In genomic region chr11:128297111-128297651, GRCh38 we compare ENCODE assay signal across 9 cellular contexts.
DNase-seq lines count a peak whose midpoint lies in the region; TF ChIP-seq lines count a peak whose summit lies in the region.
"Had no signal": no experiment of that assay in that cellular context is flagged by ENCODE, and none has a peak within 500 bp of the region (broad histone marks: within the 10 kb centered on the region; RNA-seq: fewer than 3 reads in every experiment).

No MANE protein-coding gene starts in this region.

- H3K27ac Mint-ChIP-seq in activated CD4-positive, alpha-beta T cell treated with anti-CD3 and anti-CD28 coated beads, Interleukin-2, amount 10 ng/mL, durations not matched to agents 7 days and 5 days, result peak overlapping the region; percentile 89
- peak overlapping the region; percentile 93 for H3K27ac Mint-ChIP-seq in activated naive CD4-positive, alpha-beta T cell treated with anti-CD3 and anti-CD28 coated beads, Interleukin-2, amount 50 U/mL, for 24 hours

- H3K4me3 ChIP-seq in spleen (no peak overlapping the region), testis (no peak overlapping the region)

- intact Hi-C loops in spleen (cut with DNase I; ENCODE audit: low total_unique reads), result no loop called here
- intact Hi-C loops in testis (cut with DNase I; ENCODE audit: low total_unique reads), result no loop called here

- TF ChIP-seq CTCF in spleen (IDR thresholded peaks at IDR 0.05 in 8 of 11, conservative IDR thresholded peaks at IDR 0.05 in 3 of 11) (no peak), GM20000 (IDR thresholded peaks at IDR 0.05; ENCODE audit: extremely low read depth, missing control alignments) (no peak), testis (IDR thresholded peaks at IDR 0.05) (no peak)

- H3K36me3 Mint-ChIP-seq in activated CD4-positive, alpha-beta T cell treated with anti-CD3 and anti-CD28 coated beads, Interleukin-2, amount 10 ng/mL, durations not matched to agents 7 days and 5 days (ENCODE audit: low read depth), result peaks cover 53% of the 10 kb centered on the region
- peaks cover 4% of the 10 kb centered on the region for H3K36me3 Mint-ChIP-seq in activated naive CD4-positive, alpha-beta T cell treated with anti-CD3 and anti-CD28 coated beads, Interleukin-2, amount 50 U/mL, for 24 hours

- TF ChIP-seq POLR2A in spleen (IDR thresholded peaks at IDR 0.05) (no peak), testis (IDR thresholded peaks at IDR 0.05) (no peak)

- no peaks in the 10 kb centered on the region for H3K27me3 Mint-ChIP-seq in activated CD4-positive, alpha-beta T cell treated with anti-CD3 and anti-CD28 coated beads, Interleukin-2, amount 10 ng/mL, durations not matched to agents 7 days and 5 days
- H3K27me3 Mint-ChIP-seq in activated naive CD4-positive, alpha-beta T cell treated with anti-CD3 and anti-CD28 coated beads, Interleukin-2, amount 50 U/mL, for 24 hours, result no peaks in the 10 kb centered on the region

- H3K9me3 ChIP-seq in spleen (no peaks in the 10 kb centered on the region), testis (no peaks in the 10 kb centered on the region)

- H3K27me3 ChIP-seq in spleen (replicated peaks in 1 of 7) (no peaks in the 10 kb centered on the region), testis (no peaks in the 10 kb centered on the region)

- 68 to 85% (median 69%) methylated on average over 4 of the region's 4 CpGs for WGBS in spleen, 5 donors
- WGBS in testis, 2 donors, result 80 to 84% methylated on average over 4 of the region's 4 CpGs

- H3K27ac ChIP-seq in spleen (peak overlapping the region in 7 of 8 donors; percentile 1 to 90 (median 78)), testis (no peak overlapping the region)

- H3K4me1 ChIP-seq in spleen (peaks cover 36 to 100% (median 57%) of the 10 kb centered on the region in 6 donors), testis (no peaks in the 10 kb centered on the region)

- H3K36me3 ChIP-seq in spleen (no peaks in the 10 kb centered on the region), testis (ENCODE audit: low read depth, missing control alignments) (no peaks in the 10 kb centered on the region)

- H3K4me1 Mint-ChIP-seq in activated CD4-positive, alpha-beta T cell treated with anti-CD3 and anti-CD28 coated beads, Interleukin-2, amount 10 ng/mL, durations not matched to agents 7 days and 5 days, result peaks cover 86% of the 10 kb centered on the region
- peaks cover 98% of the 10 kb centered on the region for H3K4me1 Mint-ChIP-seq in activated naive CD4-positive, alpha-beta T cell treated with anti-CD3 and anti-CD28 coated beads, Interleukin-2, amount 50 U/mL, for 24 hours

- CTCF ChIA-PET in activated CD4-positive, alpha-beta T cell treated with anti-CD3 and anti-CD28 coated beads, Interleukin-2, amount 10 ng/mL, durations not matched to agents 7 days and 5 days (lab: Charles Lee), result interaction anchor here (0.9 to 11.5 kb wide), 4 partner anchors 23 to 333 kb away, joined by 3 to 125 read pairs (median 6); no protein-coding TSS in a partner anchor

- POLR2A ChIA-PET in activated CD4-positive, alpha-beta T cell treated with anti-CD3 and anti-CD28 coated beads, Interleukin-2, amount 10 ng/mL, durations not matched to agents 7 days and 5 days (lab: Charles Lee), result interaction anchor here (1.4 kb wide), 1 partner anchor 214 kb away, joined by 3 read pairs; no protein-coding TSS in a partner anchor

- peaks cover 13% of the 10 kb centered on the region for H3K9me3 Mint-ChIP-seq in activated CD4-positive, alpha-beta T cell treated with anti-CD3 and anti-CD28 coated beads, Interleukin-2, amount 10 ng/mL, durations not matched to agents 7 days and 5 days
- no peaks in the 10 kb centered on the region for H3K9me3 Mint-ChIP-seq in activated naive CD4-positive, alpha-beta T cell treated with anti-CD3 and anti-CD28 coated beads, Interleukin-2, amount 50 U/mL, for 24 hours

- peak; percentile 39 for DNase-seq in activated CD4-positive, alpha-beta T cell treated with anti-CD3 and anti-CD28 coated beads, Interleukin-2, amount 10 ng/mL, durations not matched to agents 7 days and 5 days
- DNase-seq in activated CD4-positive, alpha-beta T cell treated with anti-CD3 and anti-CD28 coated beads, Interleukin-2, amount 50 U/mL, for 4 hours, result no peak
- DNase-seq in NCI-H2029 treated with DMSO at 0.1 percent for 48 hours (lab: John Stamatoyannopoulos, UW) (peak; percentile 73), spleen (no peak), NCI-H446 (lab: John Stamatoyannopoulos, UW) (no peak), GM20000 (ENCODE audit: low spot score) (no peak), testis (no peak)
- DNase-seq: activated effector memory CD4-positive, alpha-beta T cell treated with anti-CD3 and anti-CD28 coated beads, Interleukin-2, amount 50 U/mL, for 16 hours had no signal

- H3K4me3 Mint-ChIP-seq in activated CD4-positive, alpha-beta T cell treated with anti-CD3 and anti-CD28 coated beads, Interleukin-2, amount 10 ng/mL, durations not matched to agents 7 days and 5 days, result no peak overlapping the region
- H3K4me3 Mint-ChIP-seq in activated naive CD4-positive, alpha-beta T cell treated with anti-CD3 and anti-CD28 coated beads, Interleukin-2, amount 50 U/mL, for 24 hours, result peak overlapping the region; percentile 15

Comparison
In these comparisons a context has a peak if more than half of its experiments do, and no peak if none do; other contexts are left out.
1. DNase-seq: peak in activated CD4-positive, alpha-beta T cell treated with anti-CD3 and anti-CD28 coated beads, Interleukin-2, amount 10 ng/mL, durations not matched to agents 7 days and 5 days (single experiment) and NCI-H2029 treated with DMSO at 0.1 percent for 48 hours (single experiment); none in activated CD4-positive, alpha-beta T cell treated with anti-CD3 and anti-CD28 coated beads, Interleukin-2, amount 50 U/mL, for 4 hours (0 of 2), spleen (single experiment), NCI-H446 (0 of 2), GM20000 (single experiment) and testis (single experiment).
2. H3K27ac ChIP-seq: peak in spleen (7 of 8); none in testis (0 of 2).